8 cellular contexts compared by ENCODE assay signal in genomic region chr4:128863314-128864075, GRCh38. TPM values are rescaled to one million over a fixed set of nuclear protein-coding genes. Genes with fewer than 3 reads are reported as not detected.
DNase-seq lines count a peak whose midpoint lies in the region; ATAC-seq, FAIRE-seq and TF ChIP-seq lines count a peak whose summit lies in the region.

No MANE protein-coding gene starts in this region.

- intact Hi-C loops in gastrocnemius medialis (cut with DNase I; ENCODE audit: low total_unique reads): loop anchor here (1.0 to 10.0 kb wide), 7 partner anchors 55 to 672 kb away; partner anchors contain the start of genes C4orf33, JADE1 and SCLT1

- no peaks in the 10 kb centered on the region for H3K27me3 Mint-ChIP-seq in astrocyte (ENCODE audit: low read depth, unreplicated experiment)

- peak; percentile 81 for TF ChIP-seq CTCF in GM13977 (IDR thresholded peaks at IDR 0.05; ENCODE audit: extremely low read depth, insufficient read depth, missing control alignments)
- peak; percentile 91 for TF ChIP-seq CTCF in astrocyte (IDR thresholded peaks at IDR 0.05; ENCODE audit: insufficient read depth, low read depth, low read length)
- TF ChIP-seq CTCF in gastrocnemius medialis (IDR thresholded peaks at IDR 0.05 in 4 of 5, conservative IDR thresholded peaks at IDR 0.05 in 1 of 5): peak; percentile 68 to 91 (median 88)

- no peaks in the 10 kb centered on the region for H3K9me3 Mint-ChIP-seq in astrocyte (ENCODE audit: unreplicated experiment)

- peaks cover 41% of the 10 kb centered on the region for H3K36me3 Mint-ChIP-seq in astrocyte (ENCODE audit: low read depth, unreplicated experiment)

- peak; percentile 70 to 84 for ATAC-seq in gastrocnemius medialis

- no peak overlapping the region for H3K4me2 ChIP-seq in astrocyte (ENCODE audit: low read length)

- in situ Hi-C loops in GM13977 (cut with MboI; ENCODE audit: low pct_unique_long_range_greater_than_20kb, low sequenced_read_pairs, unreplicated experiment) (loop anchor here (10.0 kb wide), 1 partner anchor 49 kb away; no protein-coding TSS in a partner anchor), gastrocnemius medialis (cut with MboI; ENCODE audit: low sequenced_read_pairs in 4 of 4) (loop anchor here (5.0 to 25.0 kb wide), 10 partner anchors 79 to 979 kb away; partner anchors contain the start of gene PLK4 (in 1 of the 4))

- peak; percentile 34 for FAIRE-seq in A204.1 (lab: Jason Lieb, UNC)
- peak; percentile 75 for FAIRE-seq in astrocyte (lab: Jason Lieb, UNC)

- DNase-seq in GM13977 (ENCODE audit: low spot score) (peak; percentile 43), NAMALWA (ENCODE audit: low spot score) (peak; percentile 69), T-helper 2 cell (peak; percentile 37 to 63 (median 48)), astrocyte (ENCODE audit: low read depth) (peak; percentile 51), hepatic stellate cell (ENCODE audit: low spot score) (peak; percentile 59), gastrocnemius medialis (peak; percentile 53 to 61), OCI-M2 (lab: John Stamatoyannopoulos, UW; ENCODE audit: unreplicated experiment) (no peak)

- no peaks in the 10 kb centered on the region for H3K27me3 ChIP-seq in astrocyte (ENCODE audit: insufficient read depth, low read length)
- no peaks in the 10 kb centered on the region for H3K27me3 ChIP-seq in gastrocnemius medialis

- H3K4me3 Mint-ChIP-seq in astrocyte (ENCODE audit: unreplicated experiment): no peak overlapping the region

- H3K27ac Mint-ChIP-seq in astrocyte (ENCODE audit: unreplicated experiment): peak overlapping the region; percentile 67

- H3K4me3 ChIP-seq in astrocyte (ENCODE audit: insufficient read depth, low read depth, low read length) (no peak overlapping the region), gastrocnemius medialis (no peak overlapping the region)

- peak overlapping the region; percentile 41 for H3K9ac ChIP-seq in astrocyte (ENCODE audit: low read length)

- peaks cover 6% of the 10 kb centered on the region for H4K20me1 ChIP-seq in astrocyte (ENCODE audit: insufficient read depth, low read length)

- TF ChIP-seq POLR2A in gastrocnemius medialis (IDR thresholded peaks at IDR 0.05): no peak

- H3K4me1 Mint-ChIP-seq in astrocyte (ENCODE audit: low read depth, unreplicated experiment): peaks cover 34% of the 10 kb centered on the region

- peaks cover 11% of the 10 kb centered on the region for H3K79me2 ChIP-seq in astrocyte (ENCODE audit: insufficient read depth, low read length)

- H3K4me1 ChIP-seq in astrocyte (ENCODE audit: insufficient read depth, low read length) (peaks cover 20% of the 10 kb centered on the region), gastrocnemius medialis (no peaks in the 10 kb centered on the region)

- peaks cover 47% of the 10 kb centered on the region for H3K36me3 ChIP-seq in astrocyte (ENCODE audit: insufficient read depth, low read length)
- H3K36me3 ChIP-seq in gastrocnemius medialis: peaks cover 0 to 55% of the 10 kb centered on the region in 2 donors

- H2AFZ ChIP-seq in astrocyte (ENCODE audit: low read depth, low read length): no peak overlapping the region

- no peaks in the 10 kb centered on the region for H3K9me3 ChIP-seq in astrocyte (ENCODE audit: insufficient read depth, low read depth, low read length)
- H3K9me3 ChIP-seq in gastrocnemius medialis: no peaks in the 10 kb centered on the region

- H3K27ac ChIP-seq in astrocyte (ENCODE audit: low read depth, low read length): no peak overlapping the region
- no peak overlapping the region for H3K27ac ChIP-seq in gastrocnemius medialis

RNA-seq across cellular contexts. Expression of gene JADE1, which starts 54.0 kb away (rescaled TPM):
- total RNA-seq in astrocyte (80.1 and 88.3 TPM in 2 replicates), gastrocnemius medialis (10 to 100 TPM; 14.2 to 21.1 (median 14.9) TPM)
